In the genomic region with DNA sequence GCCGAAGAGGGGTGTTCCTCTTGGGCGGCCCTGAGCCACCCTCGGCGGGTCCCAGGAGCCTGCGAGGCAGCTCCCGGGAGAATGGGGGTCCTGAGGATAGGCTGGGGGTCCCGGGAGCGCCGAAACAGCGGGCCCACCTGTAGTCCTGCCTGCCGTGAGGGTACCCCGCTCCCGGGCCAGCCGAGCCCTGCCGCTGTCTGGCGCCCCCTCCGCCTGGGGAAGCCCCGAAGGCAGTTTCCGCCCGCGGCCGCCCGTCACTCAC, we compare ENCODE assay signal across 8 cellular contexts. TPM values are rescaled to one million over a fixed set of nuclear protein-coding genes. Genes with fewer than 3 reads are reported as not detected.
DNase-seq lines count a peak whose midpoint lies in the region; ATAC-seq and TF ChIP-seq lines count a peak whose summit lies in the region.

No MANE protein-coding gene starts in this region.

- H3K27ac ChIP-seq in liver (ENCODE audit: low read depth in 1 of 2, low read length in 2 of 2): peak overlapping the region; percentile 99 to 100

- no peaks in the 10 kb centered on the region for H3K36me3 Mint-ChIP-seq in type B pancreatic cell

- H3K4me3 ChIP-seq in astrocyte of the cerebellum (ENCODE audit: low read depth, low read length) (peak overlapping the region; percentile 95), liver (ENCODE audit: low read depth in 1 of 3, low read length in 3 of 3) (peak overlapping the region; percentile 82 to 96 (median 94))

- peaks cover 6 to 41% (median 27%) of the 10 kb centered on the region in 4 donors for H3K4me1 ChIP-seq in liver (ENCODE audit: control insufficient read depth in 4 of 4, insufficient read depth in 4 of 4, low read length in 3 of 4)

- H3K27me3 Mint-ChIP-seq in type B pancreatic cell: no peaks in the 10 kb centered on the region

- no peaks in the 10 kb centered on the region for H3K36me3 ChIP-seq in liver (ENCODE audit: control insufficient read depth in 4 of 4, insufficient read depth in 3 of 4, low read depth in 1 of 4, low read length in 3 of 4)

- H3K27me3 ChIP-seq in liver (ENCODE audit: control insufficient read depth in 4 of 4, insufficient read depth in 4 of 4, low read length in 3 of 4): no peaks in the 10 kb centered on the region

- TF ChIP-seq RAD21 in liver (IDR thresholded peaks at IDR 0.05): no peak

- TF ChIP-seq CTCF in astrocyte of the cerebellum (IDR thresholded peaks at IDR 0.05; ENCODE audit: low read depth, low read length, missing control alignments) (no peak), liver (IDR thresholded peaks at IDR 0.05; ENCODE audit: low read depth, low read length, missing input control) (no peak), type B pancreatic cell (conservative IDR thresholded peaks at IDR 0.05) (no peak)

- in situ Hi-C loops in astrocyte of the cerebellum (cut with HindIII; ENCODE audit: low sequenced_read_pairs): no loop called here

- H3K27ac Mint-ChIP-seq in type B pancreatic cell: peak overlapping the region; percentile 93

- DNase-seq in astrocyte of the cerebellum (ENCODE audit: low read depth): no peak
- no peak for DNase-seq in type B pancreatic cell (ENCODE audit: extremely low spot score, unreplicated experiment)
- DNase-seq in NCI-H1417 treated with DMSO at 0.1 percent for 48 hours (lab: John Stamatoyannopoulos, UW): no peak
- no peak for DNase-seq in T1000 (lab: John Stamatoyannopoulos, UW)

- peak overlapping the region; percentile 92 to 93 for H3K9ac ChIP-seq in liver (ENCODE audit: low read depth in 1 of 2, low read length in 2 of 2)

- H3K4me1 Mint-ChIP-seq in type B pancreatic cell (ENCODE audit: unreplicated experiment): peaks cover 33% of the 10 kb centered on the region

- WGBS in liver: under 1% methylated on average over 23 of the region's 23 CpGs

- ATAC-seq in GM18511 (IDR thresholded peaks at IDR 0.05; ENCODE audit: unreplicated experiment): peak; percentile 46
- ATAC-seq in HG03066 (IDR thresholded peaks at IDR 0.05; ENCODE audit: low read depth, unreplicated experiment): peak; percentile 34
- no peak for ATAC-seq in GM19324 (IDR thresholded peaks at IDR 0.05; ENCODE audit: low FRiP score, unreplicated experiment)

- H3K9me3 ChIP-seq in liver (ENCODE audit: control insufficient read depth in 4 of 4, low read length in 3 of 4): no peaks in the 10 kb centered on the region

- no peaks in the 10 kb centered on the region for H3K9me3 Mint-ChIP-seq in type B pancreatic cell

- H3K4me3 Mint-ChIP-seq in type B pancreatic cell: peak overlapping the region; percentile 99

TF ChIP-seq in liver, 16 proteins besides CTCF, POLR2A, EP300 and RAD21:
- TF ChIP-seq NR2F2 (IDR thresholded peaks at IDR 0.05) (no peak), HNF4G (IDR thresholded peaks at IDR 0.05) (no peak), GABPA (IDR thresholded peaks at IDR 0.05 in 1 of 2, conservative IDR thresholded peaks at IDR 0.05 in 1 of 2) (no peak), FOXA2 (IDR thresholded peaks at IDR 0.05) (no peak), TAF1 (conservative IDR thresholded peaks at IDR 0.05) (no peak), FOXA1 (IDR thresholded peaks at IDR 0.05) (no peak), YY1 (IDR thresholded peaks at IDR 0.05) (no peak), SP1 (IDR thresholded peaks at IDR 0.05) (no peak), JUND (IDR thresholded peaks at IDR 0.05) (no peak), HNF4A (conservative IDR thresholded peaks at IDR 0.05) (no peak)
- TF ChIP-seq, protein P1, sequence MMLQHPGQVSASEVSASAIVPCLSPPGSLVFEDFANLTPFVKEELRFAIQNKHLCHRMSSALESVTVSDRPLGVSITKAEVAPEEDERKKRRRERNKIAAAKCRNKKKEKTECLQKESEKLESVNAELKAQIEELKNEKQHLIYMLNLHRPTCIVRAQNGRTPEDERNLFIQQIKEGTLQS (IDR thresholded peaks at IDR 0.05): no peak
- TF ChIP-seq, protein P2, sequence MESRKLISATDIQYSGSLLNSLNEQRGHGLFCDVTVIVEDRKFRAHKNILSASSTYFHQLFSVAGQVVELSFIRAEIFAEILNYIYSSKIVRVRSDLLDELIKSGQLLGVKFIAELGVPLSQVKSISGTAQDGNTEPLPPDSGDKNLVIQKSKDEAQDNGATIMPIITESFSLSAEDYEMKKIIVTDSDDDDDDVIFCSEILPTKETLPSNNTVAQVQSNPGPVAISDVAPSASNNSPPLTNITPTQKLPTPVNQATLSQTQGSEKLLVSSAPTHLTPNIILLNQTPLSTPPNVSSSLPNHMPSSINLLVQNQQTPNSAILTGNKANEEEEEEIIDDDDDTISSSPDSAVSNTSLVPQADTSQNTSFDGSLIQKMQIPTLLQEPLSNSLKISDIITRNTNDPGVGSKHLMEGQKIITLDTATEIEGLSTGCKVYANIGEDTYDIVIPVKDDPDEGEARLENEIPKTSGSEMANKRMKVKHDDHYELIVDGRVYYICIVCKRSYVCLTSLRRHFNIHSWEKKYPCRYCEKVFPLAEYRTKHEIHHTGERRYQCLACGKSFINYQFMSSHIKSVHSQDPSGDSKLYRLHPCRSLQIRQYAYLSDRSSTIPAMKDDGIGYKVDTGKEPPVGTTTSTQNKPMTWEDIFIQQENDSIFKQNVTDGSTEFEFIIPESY (IDR thresholded peaks at IDR 0.05): no peak
- TF ChIP-seq, protein P3, sequence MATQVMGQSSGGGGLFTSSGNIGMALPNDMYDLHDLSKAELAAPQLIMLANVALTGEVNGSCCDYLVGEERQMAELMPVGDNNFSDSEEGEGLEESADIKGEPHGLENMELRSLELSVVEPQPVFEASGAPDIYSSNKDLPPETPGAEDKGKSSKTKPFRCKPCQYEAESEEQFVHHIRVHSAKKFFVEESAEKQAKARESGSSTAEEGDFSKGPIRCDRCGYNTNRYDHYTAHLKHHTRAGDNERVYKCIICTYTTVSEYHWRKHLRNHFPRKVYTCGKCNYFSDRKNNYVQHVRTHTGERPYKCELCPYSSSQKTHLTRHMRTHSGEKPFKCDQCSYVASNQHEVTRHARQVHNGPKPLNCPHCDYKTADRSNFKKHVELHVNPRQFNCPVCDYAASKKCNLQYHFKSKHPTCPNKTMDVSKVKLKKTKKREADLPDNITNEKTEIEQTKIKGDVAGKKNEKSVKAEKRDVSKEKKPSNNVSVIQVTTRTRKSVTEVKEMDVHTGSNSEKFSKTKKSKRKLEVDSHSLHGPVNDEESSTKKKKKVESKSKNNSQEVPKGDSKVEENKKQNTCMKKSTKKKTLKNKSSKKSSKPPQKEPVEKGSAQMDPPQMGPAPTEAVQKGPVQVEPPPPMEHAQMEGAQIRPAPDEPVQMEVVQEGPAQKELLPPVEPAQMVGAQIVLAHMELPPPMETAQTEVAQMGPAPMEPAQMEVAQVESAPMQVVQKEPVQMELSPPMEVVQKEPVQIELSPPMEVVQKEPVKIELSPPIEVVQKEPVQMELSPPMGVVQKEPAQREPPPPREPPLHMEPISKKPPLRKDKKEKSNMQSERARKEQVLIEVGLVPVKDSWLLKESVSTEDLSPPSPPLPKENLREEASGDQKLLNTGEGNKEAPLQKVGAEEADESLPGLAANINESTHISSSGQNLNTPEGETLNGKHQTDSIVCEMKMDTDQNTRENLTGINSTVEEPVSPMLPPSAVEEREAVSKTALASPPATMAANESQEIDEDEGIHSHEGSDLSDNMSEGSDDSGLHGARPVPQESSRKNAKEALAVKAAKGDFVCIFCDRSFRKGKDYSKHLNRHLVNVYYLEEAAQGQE (IDR thresholded peaks at IDR 0.05): no peak
- TF ChIP-seq, protein P4, sequence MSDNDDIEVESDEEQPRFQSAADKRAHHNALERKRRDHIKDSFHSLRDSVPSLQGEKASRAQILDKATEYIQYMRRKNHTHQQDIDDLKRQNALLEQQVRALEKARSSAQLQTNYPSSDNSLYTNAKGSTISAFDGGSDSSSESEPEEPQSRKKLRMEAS (IDR thresholded peaks at IDR 0.05): no peak

RNA-seq across cellular contexts. Expression of a gene that starts 0.3 kb away (rescaled TPM):
- total RNA-seq in liver: 1 to 10 TPM; 1.3 to 1.5 TPM
- 1 to 10 TPM; 1.2 to 3.4 TPM for polyA plus RNA-seq in liver
- 9.2 and 11.3 TPM in 2 replicates for total RNA-seq in type B pancreatic cell (ENCODE audit: low replicate concordance)

RNA-seq across cellular contexts. Expression of a gene that starts 21.1 kb away (rescaled TPM):
- total RNA-seq in liver (10 to 100 TPM; 30.9 to 87.9 TPM), type B pancreatic cell (ENCODE audit: low replicate concordance) (62.9 and 72.1 TPM in 2 replicates)
- 10 to 100 TPM; 33.8 to 48.0 TPM for polyA plus RNA-seq in liver
